In the genomic region with DNA sequence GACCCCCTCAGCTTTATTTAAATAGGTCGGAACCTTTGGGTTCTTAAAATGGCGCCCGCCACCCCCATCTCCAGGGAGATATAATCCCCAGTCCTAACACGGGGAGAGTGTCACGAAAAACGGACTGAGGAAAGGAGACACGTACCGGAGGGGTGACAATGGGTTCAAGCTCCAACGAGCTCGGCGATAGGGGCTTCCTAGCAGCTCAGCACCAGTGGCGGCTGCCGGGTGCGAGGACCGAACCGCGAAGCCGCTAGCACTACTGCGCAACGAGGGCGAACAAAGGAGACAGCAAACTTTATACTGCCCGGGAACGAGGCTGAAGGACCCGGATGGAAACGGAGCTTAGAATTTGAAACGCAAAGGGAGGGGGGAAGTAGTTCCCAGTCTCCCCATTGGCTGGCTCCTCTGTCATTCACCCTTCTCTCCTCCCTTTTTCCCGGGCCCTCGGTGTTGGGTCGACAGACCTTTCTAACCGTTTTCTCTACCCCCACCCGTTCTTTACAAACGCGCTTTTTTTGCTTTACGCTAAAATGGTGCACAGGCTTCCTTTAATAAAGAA, we compare ENCODE assay signal across 1 cellular context.
TF ChIP-seq lines count a peak whose summit lies in the region.

A gene (minus strand): TSS at position 274 of the 562 bp plus-strand sequence. CDS start 1,298 bp downstream, outside the sequence.

TF ChIP-seq in HepG2, 621 proteins besides CTCF, POLR2A, EP300 and RAD21 (continued from another document and continues in another):
- TF ChIP-seq, protein P1, sequence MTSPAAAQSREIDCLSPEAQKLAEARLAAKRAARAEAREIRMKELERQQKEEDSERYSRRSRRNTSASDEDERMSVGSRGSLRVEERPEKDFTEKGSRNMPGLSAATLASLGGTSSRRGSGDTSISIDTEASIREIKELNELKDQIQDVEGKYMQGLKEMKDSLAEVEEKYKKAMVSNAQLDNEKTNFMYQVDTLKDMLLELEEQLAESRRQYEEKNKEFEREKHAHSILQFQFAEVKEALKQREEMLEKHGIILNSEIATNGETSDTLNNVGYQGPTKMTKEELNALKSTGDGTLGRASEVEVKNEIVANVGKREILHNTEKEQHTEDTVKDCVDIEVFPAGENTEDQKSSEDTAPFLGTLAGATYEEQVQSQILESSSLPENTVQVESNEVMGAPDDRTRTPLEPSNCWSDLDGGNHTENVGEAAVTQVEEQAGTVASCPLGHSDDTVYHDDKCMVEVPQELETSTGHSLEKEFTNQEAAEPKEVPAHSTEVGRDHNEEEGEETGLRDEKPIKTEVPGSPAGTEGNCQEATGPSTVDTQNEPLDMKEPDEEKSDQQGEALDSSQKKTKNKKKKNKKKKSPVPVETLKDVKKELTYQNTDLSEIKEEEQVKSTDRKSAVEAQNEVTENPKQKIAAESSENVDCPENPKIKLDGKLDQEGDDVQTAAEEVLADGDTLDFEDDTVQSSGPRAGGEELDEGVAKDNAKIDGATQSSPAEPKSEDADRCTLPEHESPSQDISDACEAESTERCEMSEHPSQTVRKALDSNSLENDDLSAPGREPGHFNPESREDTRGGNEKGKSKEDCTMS (CRISPR knock-in tag; conservative IDR thresholded peaks at IDR 0.05): no peak
- no peak for TF ChIP-seq FOSL2 (CRISPR knock-in tag; IDR thresholded peaks at IDR 0.05)
- TF ChIP-seq FOXK2 (IDR thresholded peaks at IDR 0.05): no peak
- no peak for TF ChIP-seq ERF (CRISPR knock-in tag; IDR thresholded peaks at IDR 0.05)
- no peak for TF ChIP-seq GATAD1 (CRISPR knock-in tag; IDR thresholded peaks at IDR 0.05)
- no peak for TF ChIP-seq IKZF1 (IDR thresholded peaks at IDR 0.05)
- TF ChIP-seq, protein P2, sequence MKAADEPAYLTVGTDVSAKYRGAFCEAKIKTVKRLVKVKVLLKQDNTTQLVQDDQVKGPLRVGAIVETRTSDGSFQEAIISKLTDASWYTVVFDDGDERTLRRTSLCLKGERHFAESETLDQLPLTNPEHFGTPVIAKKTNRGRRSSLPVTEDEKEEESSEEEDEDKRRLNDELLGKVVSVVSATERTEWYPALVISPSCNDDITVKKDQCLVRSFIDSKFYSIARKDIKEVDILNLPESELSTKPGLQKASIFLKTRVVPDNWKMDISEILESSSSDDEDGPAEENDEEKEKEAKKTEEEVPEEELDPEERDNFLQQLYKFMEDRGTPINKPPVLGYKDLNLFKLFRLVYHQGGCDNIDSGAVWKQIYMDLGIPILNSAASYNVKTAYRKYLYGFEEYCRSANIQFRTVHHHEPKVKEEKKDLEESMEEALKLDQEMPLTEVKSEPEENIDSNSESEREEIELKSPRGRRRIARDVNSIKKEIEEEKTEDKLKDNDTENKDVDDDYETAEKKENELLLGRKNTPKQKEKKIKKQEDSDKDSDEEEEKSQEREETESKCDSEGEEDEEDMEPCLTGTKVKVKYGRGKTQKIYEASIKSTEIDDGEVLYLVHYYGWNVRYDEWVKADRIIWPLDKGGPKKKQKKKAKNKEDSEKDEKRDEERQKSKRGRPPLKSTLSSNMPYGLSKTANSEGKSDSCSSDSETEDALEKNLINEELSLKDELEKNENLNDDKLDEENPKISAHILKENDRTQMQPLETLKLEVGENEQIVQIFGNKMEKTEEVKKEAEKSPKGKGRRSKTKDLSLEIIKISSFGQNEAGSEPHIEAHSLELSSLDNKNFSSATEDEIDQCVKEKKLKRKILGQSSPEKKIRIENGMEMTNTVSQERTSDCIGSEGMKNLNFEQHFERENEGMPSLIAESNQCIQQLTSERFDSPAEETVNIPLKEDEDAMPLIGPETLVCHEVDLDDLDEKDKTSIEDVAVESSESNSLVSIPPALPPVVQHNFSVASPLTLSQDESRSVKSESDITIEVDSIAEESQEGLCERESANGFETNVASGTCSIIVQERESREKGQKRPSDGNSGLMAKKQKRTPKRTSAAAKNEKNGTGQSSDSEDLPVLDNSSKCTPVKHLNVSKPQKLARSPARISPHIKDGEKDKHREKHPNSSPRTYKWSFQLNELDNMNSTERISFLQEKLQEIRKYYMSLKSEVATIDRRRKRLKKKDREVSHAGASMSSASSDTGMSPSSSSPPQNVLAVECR (CRISPR knock-in tag; IDR thresholded peaks at IDR 0.05; ENCODE audit: borderline replicate concordance): peak; percentile 68; the same call in 1 of the 2 replicates
- no peak for TF ChIP-seq NFE2L1 (CRISPR knock-in tag; IDR thresholded peaks at IDR 0.05; ENCODE audit: borderline replicate concordance)
- TF ChIP-seq, protein P3, sequence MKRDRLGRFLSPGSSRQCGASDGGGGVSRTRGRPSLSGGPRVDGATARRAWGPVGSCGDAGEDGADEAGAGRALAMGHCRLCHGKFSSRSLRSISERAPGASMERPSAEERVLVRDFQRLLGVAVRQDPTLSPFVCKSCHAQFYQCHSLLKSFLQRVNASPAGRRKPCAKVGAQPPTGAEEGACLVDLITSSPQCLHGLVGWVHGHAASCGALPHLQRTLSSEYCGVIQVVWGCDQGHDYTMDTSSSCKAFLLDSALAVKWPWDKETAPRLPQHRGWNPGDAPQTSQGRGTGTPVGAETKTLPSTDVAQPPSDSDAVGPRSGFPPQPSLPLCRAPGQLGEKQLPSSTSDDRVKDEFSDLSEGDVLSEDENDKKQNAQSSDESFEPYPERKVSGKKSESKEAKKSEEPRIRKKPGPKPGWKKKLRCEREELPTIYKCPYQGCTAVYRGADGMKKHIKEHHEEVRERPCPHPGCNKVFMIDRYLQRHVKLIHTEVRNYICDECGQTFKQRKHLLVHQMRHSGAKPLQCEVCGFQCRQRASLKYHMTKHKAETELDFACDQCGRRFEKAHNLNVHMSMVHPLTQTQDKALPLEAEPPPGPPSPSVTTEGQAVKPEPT (CRISPR knock-in tag; IDR thresholded peaks at IDR 0.05; ENCODE audit: low read depth): no peak
- TF ChIP-seq SIN3B (IDR thresholded peaks at IDR 0.05; ENCODE audit: low read length): no peak
- TF ChIP-seq, protein P4, sequence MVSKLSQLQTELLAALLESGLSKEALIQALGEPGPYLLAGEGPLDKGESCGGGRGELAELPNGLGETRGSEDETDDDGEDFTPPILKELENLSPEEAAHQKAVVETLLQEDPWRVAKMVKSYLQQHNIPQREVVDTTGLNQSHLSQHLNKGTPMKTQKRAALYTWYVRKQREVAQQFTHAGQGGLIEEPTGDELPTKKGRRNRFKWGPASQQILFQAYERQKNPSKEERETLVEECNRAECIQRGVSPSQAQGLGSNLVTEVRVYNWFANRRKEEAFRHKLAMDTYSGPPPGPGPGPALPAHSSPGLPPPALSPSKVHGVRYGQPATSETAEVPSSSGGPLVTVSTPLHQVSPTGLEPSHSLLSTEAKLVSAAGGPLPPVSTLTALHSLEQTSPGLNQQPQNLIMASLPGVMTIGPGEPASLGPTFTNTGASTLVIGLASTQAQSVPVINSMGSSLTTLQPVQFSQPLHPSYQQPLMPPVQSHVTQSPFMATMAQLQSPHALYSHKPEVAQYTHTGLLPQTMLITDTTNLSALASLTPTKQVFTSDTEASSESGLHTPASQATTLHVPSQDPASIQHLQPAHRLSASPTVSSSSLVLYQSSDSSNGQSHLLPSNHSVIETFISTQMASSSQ (IDR thresholded peaks at IDR 0.05; ENCODE audit: low read depth): no peak
- TF ChIP-seq, protein P4 (CRISPR knock-in tag; IDR thresholded peaks at IDR 0.05; ENCODE audit: borderline replicate concordance): no peak
- no peak for TF ChIP-seq SYNCRIP (IDR thresholded peaks at IDR 0.05; ENCODE audit: insufficient read depth, low read depth, low read length)
- no peak for TF ChIP-seq RFX5 (IDR thresholded peaks at IDR 0.05; ENCODE audit: low read depth, low read length)
- no peak for TF ChIP-seq ZNF180 (CRISPR knock-in tag; IDR thresholded peaks at IDR 0.05; ENCODE audit: borderline replicate concordance, low read depth)
- TF ChIP-seq, protein P5, sequence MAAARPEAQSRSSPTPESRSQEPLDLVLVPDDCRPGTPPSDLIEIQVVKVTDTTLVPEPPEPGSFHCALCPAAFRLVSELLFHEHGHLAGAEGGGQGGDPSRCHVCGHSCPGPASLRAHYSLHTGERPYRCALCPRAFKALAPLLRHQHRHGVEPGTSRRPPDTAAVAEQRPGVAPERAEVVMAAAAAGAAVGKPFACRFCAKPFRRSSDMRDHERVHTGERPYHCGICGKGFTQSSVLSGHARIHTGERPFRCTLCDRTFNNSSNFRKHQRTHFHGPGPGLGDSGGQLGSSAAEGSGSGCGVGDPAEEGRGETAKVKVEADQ (CRISPR knock-in tag; IDR thresholded peaks at IDR 0.05; ENCODE audit: borderline replicate concordance): no peak; the same call in 1 of the 2 replicates
- TF ChIP-seq, protein P6, sequence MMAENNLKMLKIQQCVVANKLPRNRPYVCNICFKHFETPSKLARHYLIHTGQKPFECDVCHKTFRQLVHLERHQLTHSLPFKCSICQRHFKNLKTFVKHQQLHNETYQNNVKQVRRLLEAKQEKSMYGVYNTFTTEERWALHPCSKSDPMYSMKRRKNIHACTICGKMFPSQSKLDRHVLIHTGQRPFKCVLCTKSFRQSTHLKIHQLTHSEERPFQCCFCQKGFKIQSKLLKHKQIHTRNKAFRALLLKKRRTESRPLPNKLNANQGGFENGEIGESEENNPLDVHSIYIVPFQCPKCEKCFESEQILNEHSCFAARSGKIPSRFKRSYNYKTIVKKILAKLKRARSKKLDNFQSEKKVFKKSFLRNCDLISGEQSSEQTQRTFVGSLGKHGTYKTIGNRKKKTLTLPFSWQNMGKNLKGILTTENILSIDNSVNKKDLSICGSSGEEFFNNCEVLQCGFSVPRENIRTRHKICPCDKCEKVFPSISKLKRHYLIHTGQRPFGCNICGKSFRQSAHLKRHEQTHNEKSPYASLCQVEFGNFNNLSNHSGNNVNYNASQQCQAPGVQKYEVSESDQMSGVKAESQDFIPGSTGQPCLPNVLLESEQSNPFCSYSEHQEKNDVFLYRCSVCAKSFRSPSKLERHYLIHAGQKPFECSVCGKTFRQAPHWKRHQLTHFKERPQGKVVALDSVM (CRISPR knock-in tag; IDR thresholded peaks at IDR 0.05): no peak
- no peak for TF ChIP-seq RFX3 (CRISPR knock-in tag; IDR thresholded peaks at IDR 0.05)
- peak; percentile 55; the same call in 1 of the 2 replicates for TF ChIP-seq SP4 (CRISPR knock-in tag; IDR thresholded peaks at IDR 0.05)
- TF ChIP-seq, protein P7, sequence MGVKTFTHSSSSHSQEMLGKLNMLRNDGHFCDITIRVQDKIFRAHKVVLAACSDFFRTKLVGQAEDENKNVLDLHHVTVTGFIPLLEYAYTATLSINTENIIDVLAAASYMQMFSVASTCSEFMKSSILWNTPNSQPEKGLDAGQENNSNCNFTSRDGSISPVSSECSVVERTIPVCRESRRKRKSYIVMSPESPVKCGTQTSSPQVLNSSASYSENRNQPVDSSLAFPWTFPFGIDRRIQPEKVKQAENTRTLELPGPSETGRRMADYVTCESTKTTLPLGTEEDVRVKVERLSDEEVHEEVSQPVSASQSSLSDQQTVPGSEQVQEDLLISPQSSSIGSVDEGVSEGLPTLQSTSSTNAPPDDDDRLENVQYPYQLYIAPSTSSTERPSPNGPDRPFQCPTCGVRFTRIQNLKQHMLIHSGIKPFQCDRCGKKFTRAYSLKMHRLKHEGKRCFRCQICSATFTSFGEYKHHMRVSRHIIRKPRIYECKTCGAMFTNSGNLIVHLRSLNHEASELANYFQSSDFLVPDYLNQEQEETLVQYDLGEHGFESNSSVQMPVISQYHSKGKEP (CRISPR knock-in tag; IDR thresholded peaks at IDR 0.05): no peak
- 0 out of 2 replicates have a peak, but pooled peaks have one; percentile 19 for TF ChIP-seq NCOA2 (CRISPR knock-in tag; IDR thresholded peaks at IDR 0.05)
- no peak for TF ChIP-seq MTF1 (CRISPR knock-in tag; IDR thresholded peaks at IDR 0.05)
- no peak for TF ChIP-seq ZNF496 (CRISPR knock-in tag; IDR thresholded peaks at IDR 0.05; ENCODE audit: insufficient replicate concordance)
- no peak for TF ChIP-seq WIZ (CRISPR knock-in tag; IDR thresholded peaks at IDR 0.05)
- no peak for TF ChIP-seq HDAC2 (CRISPR knock-in tag; IDR thresholded peaks at IDR 0.05)
- TF ChIP-seq ZNF282 (IDR thresholded peaks at IDR 0.05; ENCODE audit: partially characterized antibody): no peak
- no peak for TF ChIP-seq ZNF136 (CRISPR knock-in tag; IDR thresholded peaks at IDR 0.05; ENCODE audit: low read depth)
- TF ChIP-seq TP53 (CRISPR knock-in tag; conservative IDR thresholded peaks at IDR 0.05): no peak
- no peak for TF ChIP-seq ATM (IDR thresholded peaks at IDR 0.05; ENCODE audit: borderline replicate concordance)
- TF ChIP-seq ZNF816 (CRISPR knock-in tag; IDR thresholded peaks at IDR 0.05; ENCODE audit: borderline replicate concordance): no peak
- TF ChIP-seq POLR2AphosphoS5 (IDR thresholded peaks at IDR 0.05; ENCODE audit: low read depth, low read length): peak; percentile 97
- no peak for TF ChIP-seq EHMT2 (IDR thresholded peaks at IDR 0.05; ENCODE audit: borderline replicate concordance, low read depth, low read length)
- no peak for TF ChIP-seq ZNF33A (CRISPR knock-in tag; IDR thresholded peaks at IDR 0.05; ENCODE audit: borderline replicate concordance)
- TF ChIP-seq ZNF720 (CRISPR knock-in tag; IDR thresholded peaks at IDR 0.05): no peak
- 0 out of 2 replicates have a peak, but pooled peaks have one; percentile 32 for TF ChIP-seq SALL2 (CRISPR knock-in tag; IDR thresholded peaks at IDR 0.05)
- TF ChIP-seq, protein P8, sequence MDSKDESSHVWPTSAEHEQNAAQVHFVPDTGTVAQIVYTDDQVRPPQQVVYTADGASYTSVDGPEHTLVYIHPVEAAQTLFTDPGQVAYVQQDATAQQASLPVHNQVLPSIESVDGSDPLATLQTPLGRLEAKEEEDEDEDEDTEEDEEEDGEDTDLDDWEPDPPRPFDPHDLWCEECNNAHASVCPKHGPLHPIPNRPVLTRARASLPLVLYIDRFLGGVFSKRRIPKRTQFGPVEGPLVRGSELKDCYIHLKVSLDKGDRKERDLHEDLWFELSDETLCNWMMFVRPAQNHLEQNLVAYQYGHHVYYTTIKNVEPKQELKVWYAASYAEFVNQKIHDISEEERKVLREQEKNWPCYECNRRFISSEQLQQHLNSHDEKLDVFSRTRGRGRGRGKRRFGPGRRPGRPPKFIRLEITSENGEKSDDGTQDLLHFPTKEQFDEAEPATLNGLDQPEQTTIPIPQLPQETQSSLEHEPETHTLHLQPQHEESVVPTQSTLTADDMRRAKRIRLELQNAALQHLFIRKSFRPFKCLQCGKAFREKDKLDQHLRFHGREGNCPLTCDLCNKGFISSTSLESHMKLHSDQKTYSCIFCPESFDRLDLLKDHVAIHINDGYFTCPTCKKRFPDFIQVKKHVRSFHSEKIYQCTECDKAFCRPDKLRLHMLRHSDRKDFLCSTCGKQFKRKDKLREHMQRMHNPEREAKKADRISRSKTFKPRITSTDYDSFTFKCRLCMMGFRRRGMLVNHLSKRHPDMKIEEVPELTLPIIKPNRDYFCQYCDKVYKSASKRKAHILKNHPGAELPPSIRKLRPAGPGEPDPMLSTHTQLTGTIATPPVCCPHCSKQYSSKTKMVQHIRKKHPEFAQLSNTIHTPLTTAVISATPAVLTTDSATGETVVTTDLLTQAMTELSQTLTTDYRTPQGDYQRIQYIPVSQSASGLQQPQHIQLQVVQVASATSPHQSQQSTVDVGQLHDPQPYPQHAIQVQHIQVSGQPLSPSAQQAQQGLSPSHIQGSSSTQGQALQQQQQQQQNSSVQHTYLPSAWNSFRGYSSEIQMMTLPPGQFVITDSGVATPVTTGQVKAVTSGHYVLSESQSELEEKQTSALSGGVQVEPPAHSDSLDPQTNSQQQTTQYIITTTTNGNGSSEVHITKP (CRISPR knock-in tag; IDR thresholded peaks at IDR 0.05; ENCODE audit: low read depth): no peak
